In the genomic region with DNA sequence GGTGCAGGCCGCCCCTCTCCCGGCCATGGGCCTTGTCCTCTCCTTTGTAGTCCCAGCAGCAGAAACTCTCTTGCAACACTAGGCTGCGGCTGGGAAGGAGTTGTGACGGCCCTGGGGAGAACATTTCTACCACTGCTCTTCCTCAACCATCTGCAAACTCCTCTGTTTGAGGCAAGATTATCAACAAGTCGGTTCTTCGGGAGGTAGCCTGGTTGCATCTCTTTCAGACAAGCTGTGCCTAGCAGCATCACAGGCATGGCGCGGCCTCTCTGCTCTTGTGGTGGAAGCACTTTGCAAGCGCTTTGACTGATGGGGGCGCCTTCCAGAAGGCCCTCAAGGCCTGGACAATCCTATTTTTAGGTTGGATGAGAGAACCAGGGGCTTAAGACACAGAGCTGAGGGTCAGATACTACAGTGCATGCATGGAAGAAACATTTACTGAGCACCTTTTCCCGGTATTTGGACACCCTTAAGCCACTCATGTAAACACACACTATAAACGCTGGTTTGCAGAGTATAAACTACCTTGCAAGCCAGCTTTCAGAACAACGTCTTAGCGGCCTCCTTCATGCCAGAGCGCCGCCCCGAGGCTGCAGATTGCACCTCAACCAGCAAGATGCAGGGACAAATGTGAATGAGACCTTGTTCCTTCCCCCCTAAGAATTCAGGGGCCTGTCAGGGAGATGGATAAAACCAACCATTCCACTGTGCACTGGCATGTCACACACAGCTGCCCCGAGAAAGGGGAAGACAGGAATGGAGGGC, we compare ENCODE assay signal across 10 cellular contexts. TPM values are rescaled to one million over a fixed set of nuclear protein-coding genes. Genes with fewer than 3 reads are reported as not detected.
DNase-seq lines count a peak whose midpoint lies in the region; ATAC-seq and TF ChIP-seq lines count a peak whose summit lies in the region.
"Had no signal": no experiment of that assay in that cellular context is flagged by ENCODE, and none has a peak within 500 bp of the region (broad histone marks: within the 10 kb centered on the region; RNA-seq: fewer than 3 reads in every experiment).

No MANE protein-coding gene starts in this region.

- no peaks in the 10 kb centered on the region for H4K20me1 ChIP-seq in HCT116 (ENCODE audit: insufficient read depth)

- DNase-seq in HCT116 (ENCODE audit: low read depth, low spot score) (no peak), body of pancreas (no peak), substantia nigra (lab: John Stamatoyannopoulos, UW) (peak in 1 of 49 donors; percentile 64)
- no peak for DNase-seq in activated CD4-positive, alpha-beta T cell treated with anti-CD3 and anti-CD28 coated beads, Interleukin-2, amount 50 U/mL, for 48 hours
- DNase-seq in stimulated activated CD8-positive, alpha-beta memory T cell treated with anti-CD3 and anti-CD28 coated beads, Interleukin-4, amount 100 ng/mL, for 48 hours = no peak
- DNase-seq: NCI-H2081 treated with DMSO at 0.1 percent for 48 hours; stimulated activated naive CD4-positive, alpha-beta T cell had no signal

- H3K27me3 ChIP-seq in HCT116 (ENCODE audit: insufficient read depth, low read length) (no peaks in the 10 kb centered on the region), body of pancreas (no peaks in the 10 kb centered on the region), iPS-20b (ENCODE audit: insufficient read depth, low read length) (peaks cover 56% of the 10 kb centered on the region)

- H3K9me3 ChIP-seq in HCT116 (ENCODE audit: control insufficient read depth in 1 of 2, insufficient read depth in 1 of 2, low read depth in 1 of 2, low read length in 2 of 2) (no peaks in the 10 kb centered on the region), body of pancreas (no peaks in the 10 kb centered on the region), iPS-20b (ENCODE audit: insufficient read depth, low read depth, low read length) (no peaks in the 10 kb centered on the region)

- WGBS in body of pancreas, 2 donors = 28 to 36% methylated on average over 17 to 18 of the region's 18 CpGs

- no peak for TF ChIP-seq RAD21 in HCT116 (IDR thresholded peaks at IDR 0.05; ENCODE audit: low read depth)

- CTCF ChIA-PET in HCT116 (lab: Charles Lee) = no interaction called here

- POLR2A ChIA-PET in HCT116 (lab: Charles Lee) = no interaction called here

- peak overlapping the region; percentile 81 for H3K4me2 ChIP-seq in HCT116 (ENCODE audit: low read length)

- no TSS peak for BruUV-seq in HCT116 (replicated peaks; lab: Mats Ljungman, UMichigan)

- H3K9me2 ChIP-seq in HCT116 (ENCODE audit: insufficient read depth) = no peaks in the 10 kb centered on the region

- H2AFZ ChIP-seq in HCT116 (ENCODE audit: low read depth, low read length, poor library complexity, severe bottlenecking) = peak overlapping the region; percentile 56

- ATAC-seq in HCT116 (peak; percentile 13), body of pancreas (peak; percentile 15), HG03457 (IDR thresholded peaks at IDR 0.05; ENCODE audit: unreplicated experiment) (no peak), HG02571 (IDR thresholded peaks at IDR 0.05; ENCODE audit: unreplicated experiment) (no peak)

- no peak for TF ChIP-seq POLR2A in HCT116 (IDR thresholded peaks at IDR 0.05; ENCODE audit: borderline replicate concordance, extremely low read depth, insufficient read depth, insufficient read length)
- no peak for TF ChIP-seq POLR2A in body of pancreas (IDR thresholded peaks at IDR 0.05)

- H3K27ac ChIP-seq in HCT116 (ENCODE audit: low read depth, low read length) (no peak overlapping the region; the same call in 1 of the 2 replicates), body of pancreas (no peak overlapping the region), iPS-20b (ENCODE audit: low read length) (no peak overlapping the region), substantia nigra (ENCODE audit: low read depth, low read length, poor library complexity, severe bottlenecking) (peak overlapping the region; percentile 92)

- H3K36me3 ChIP-seq in HCT116 (ENCODE audit: control insufficient read depth in 1 of 2, insufficient read depth in 2 of 2, low read length in 2 of 2) (no peaks in the 10 kb centered on the region), body of pancreas (replicated peaks in 1 of 2; ENCODE audit: insufficient read depth in 1 of 2, low read depth in 2 of 2) (no peaks in the 10 kb centered on the region), iPS-20b (ENCODE audit: insufficient read depth, low read depth, low read length) (no peaks in the 10 kb centered on the region)

- H3K4me3 ChIP-seq in HCT116 (replicated peaks in 1 of 2; ENCODE audit: low read depth in 1 of 2, low read length in 2 of 2) (peak overlapping the region; percentile 39 to 59), body of pancreas (no peak overlapping the region), iPS-20b (ENCODE audit: low read length) (peak overlapping the region; percentile 67)

- H3K9ac ChIP-seq in HCT116 (ENCODE audit: low read length) (peak overlapping the region; percentile 59), iPS-20b (ENCODE audit: low read depth, low read length) (peak overlapping the region; percentile 50; the same call in 1 of the 2 replicates)

- TF ChIP-seq CTCF in HCT116 (IDR thresholded peaks at IDR 0.05 in 2 of 3, conservative IDR thresholded peaks at IDR 0.05 in 1 of 3; ENCODE audit: borderline replicate concordance in 1 of 3, insufficient read depth in 1 of 3, low read depth in 2 of 3, low read length in 2 of 3) = no peak
- TF ChIP-seq CTCF in body of pancreas (IDR thresholded peaks at IDR 0.05) = no peak

- H3K79me2 ChIP-seq in HCT116 (ENCODE audit: insufficient read depth, low read length) = no peaks in the 10 kb centered on the region

- RAD21 ChIA-PET in HCT116 (lab: Charles Lee; ENCODE audit: low non-redundant PET in 1 of 2, low total read pairs in 2 of 2, uncharacterized antibody in 2 of 2, unreplicated experiment in 2 of 2) = no interaction called here

- intact Hi-C loops in HCT116 (cut with micrococcal nuclease) = loop anchor here (2.0 kb wide), 1 partner anchor 135 kb away; no protein-coding TSS in a partner anchor
- intact Hi-C loops in body of pancreas (cut with DNase I) = no loop called here

- H3K4me1 ChIP-seq in HCT116 (ENCODE audit: control insufficient read depth in 1 of 2, insufficient read depth in 2 of 2, low read length in 2 of 2) (peaks cover 6 to 15% of the 10 kb centered on the region in 2 experiments), body of pancreas (peaks cover 17% of the 10 kb centered on the region), iPS-20b (ENCODE audit: insufficient read depth, low read length) (no peaks in the 10 kb centered on the region)

TF ChIP-seq in HCT116, 20 proteins besides CTCF, POLR2A, EP300 and RAD21:
- no peak for TF ChIP-seq ZNF274 (IDR thresholded peaks at IDR 0.05; ENCODE audit: low read depth, low read length)
- no peak for TF ChIP-seq SRF (IDR thresholded peaks at IDR 0.05; ENCODE audit: low read depth)
- no peak for TF ChIP-seq SIN3A (IDR thresholded peaks at IDR 0.05; ENCODE audit: low read depth)
- TF ChIP-seq EZH2phosphoT487 (IDR thresholded peaks at IDR 0.05; ENCODE audit: borderline replicate concordance) = no peak
- no peak for TF ChIP-seq ELF1 (IDR thresholded peaks at IDR 0.05; ENCODE audit: borderline replicate concordance, low read depth)
- no peak for TF ChIP-seq SP1 (IDR thresholded peaks at IDR 0.05; ENCODE audit: low read depth)
- no peak for TF ChIP-seq CEBPB (IDR thresholded peaks at IDR 0.05; ENCODE audit: low read depth)
- TF ChIP-seq JUND (IDR thresholded peaks at IDR 0.05) = no peak
- TF ChIP-seq POLR2AphosphoS5 (IDR thresholded peaks at IDR 0.05; ENCODE audit: low read depth, low read length) = no peak
- no peak for TF ChIP-seq EZH2 (IDR thresholded peaks at IDR 0.05)
- TF ChIP-seq, protein P1, sequence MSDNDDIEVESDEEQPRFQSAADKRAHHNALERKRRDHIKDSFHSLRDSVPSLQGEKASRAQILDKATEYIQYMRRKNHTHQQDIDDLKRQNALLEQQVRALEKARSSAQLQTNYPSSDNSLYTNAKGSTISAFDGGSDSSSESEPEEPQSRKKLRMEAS (IDR thresholded peaks at IDR 0.05) = no peak
- TF ChIP-seq, protein P2, sequence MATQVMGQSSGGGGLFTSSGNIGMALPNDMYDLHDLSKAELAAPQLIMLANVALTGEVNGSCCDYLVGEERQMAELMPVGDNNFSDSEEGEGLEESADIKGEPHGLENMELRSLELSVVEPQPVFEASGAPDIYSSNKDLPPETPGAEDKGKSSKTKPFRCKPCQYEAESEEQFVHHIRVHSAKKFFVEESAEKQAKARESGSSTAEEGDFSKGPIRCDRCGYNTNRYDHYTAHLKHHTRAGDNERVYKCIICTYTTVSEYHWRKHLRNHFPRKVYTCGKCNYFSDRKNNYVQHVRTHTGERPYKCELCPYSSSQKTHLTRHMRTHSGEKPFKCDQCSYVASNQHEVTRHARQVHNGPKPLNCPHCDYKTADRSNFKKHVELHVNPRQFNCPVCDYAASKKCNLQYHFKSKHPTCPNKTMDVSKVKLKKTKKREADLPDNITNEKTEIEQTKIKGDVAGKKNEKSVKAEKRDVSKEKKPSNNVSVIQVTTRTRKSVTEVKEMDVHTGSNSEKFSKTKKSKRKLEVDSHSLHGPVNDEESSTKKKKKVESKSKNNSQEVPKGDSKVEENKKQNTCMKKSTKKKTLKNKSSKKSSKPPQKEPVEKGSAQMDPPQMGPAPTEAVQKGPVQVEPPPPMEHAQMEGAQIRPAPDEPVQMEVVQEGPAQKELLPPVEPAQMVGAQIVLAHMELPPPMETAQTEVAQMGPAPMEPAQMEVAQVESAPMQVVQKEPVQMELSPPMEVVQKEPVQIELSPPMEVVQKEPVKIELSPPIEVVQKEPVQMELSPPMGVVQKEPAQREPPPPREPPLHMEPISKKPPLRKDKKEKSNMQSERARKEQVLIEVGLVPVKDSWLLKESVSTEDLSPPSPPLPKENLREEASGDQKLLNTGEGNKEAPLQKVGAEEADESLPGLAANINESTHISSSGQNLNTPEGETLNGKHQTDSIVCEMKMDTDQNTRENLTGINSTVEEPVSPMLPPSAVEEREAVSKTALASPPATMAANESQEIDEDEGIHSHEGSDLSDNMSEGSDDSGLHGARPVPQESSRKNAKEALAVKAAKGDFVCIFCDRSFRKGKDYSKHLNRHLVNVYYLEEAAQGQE (IDR thresholded peaks at IDR 0.05; ENCODE audit: low read depth) = no peak

RNA-seq across cellular contexts. Expression of a gene that starts 1.3 kb away (rescaled TPM):
- total RNA-seq in HCT116 (2021; ENCODE audit: unreplicated experiment) = 1.5 TPM
- 1.4 and 1.6 TPM in 2 replicates for polyA plus RNA-seq in HCT116 (2012)
- total RNA-seq in body of pancreas = under 1 TPM; 0.26 to 0.33 TPM

Comparison
In these comparisons a context has a peak if more than half of its experiments do, and no peak if none do; other contexts are left out.
1. ATAC-seq: peak in HCT116 (single experiment) and body of pancreas (single experiment); none in HG03457 (single experiment) and HG02571 (single experiment).
2. H3K4me3 ChIP-seq: peak in HCT116 (2 of 2) and iPS-20b (single experiment); none in body of pancreas (0 of 2).